ENCODE assay signal across 16 cellular contexts in genomic region chr1:221289103-221289502, GRCh38.
DNase-seq lines count a peak whose midpoint lies in the region; ATAC-seq and TF ChIP-seq lines count a peak whose summit lies in the region.
"Had no signal": no experiment of that assay in that cellular context is flagged by ENCODE, and none has a peak within 500 bp of the region (broad histone marks: within the 10 kb centered on the region; RNA-seq: fewer than 3 reads in every experiment).

No MANE protein-coding gene starts in this region.

- DNase-seq in NCI-H345 (lab: John Stamatoyannopoulos, UW) (peak; percentile 53), NCI-H345 treated with DMSO at 0.1 percent for 48 hours (lab: John Stamatoyannopoulos, UW; ENCODE audit: unreplicated experiment) (no peak), DMS53 (lab: John Stamatoyannopoulos, UW) (peak; percentile 85), NCI-H748 treated with DMSO at 0.1 percent for 48 hours (lab: John Stamatoyannopoulos, UW) (peak; percentile 36), epithelial cell of esophagus (ENCODE audit: low read depth) (peak; percentile 51), left lobe of liver (ENCODE audit: low spot score) (no peak), OCI-M2 (lab: John Stamatoyannopoulos, UW; ENCODE audit: unreplicated experiment) (no peak)
- DNase-seq: 8988T; ACHN; CD4-positive, alpha-beta T cell; DND-41; GDM1; GOT3; H9; IMR-90 had no signal

- no peak overlapping the region for H3K4me3 ChIP-seq in epithelial cell of esophagus (ENCODE audit: low read length)
- H3K4me3 ChIP-seq: BLaER1 treated with 17β-estradiol and CSF1 and Interleukin-3, amounts not matched to agents 10 nM and 100 nM had no signal

- no peak for ATAC-seq in left lobe of liver

- no peak for TF ChIP-seq CTCF in epithelial cell of esophagus (IDR thresholded peaks at IDR 0.05; ENCODE audit: insufficient read depth, low read depth, low read length, missing control alignments)

Comparison
In these comparisons a context has a peak if more than half of its experiments do, and no peak if none do; other contexts are left out.
1. DNase-seq: peak in NCI-H345 (single experiment), DMS53 (single experiment), NCI-H748 treated with DMSO at 0.1 percent for 48 hours (single experiment) and epithelial cell of esophagus (single experiment); none in NCI-H345 treated with DMSO at 0.1 percent for 48 hours (single experiment), left lobe of liver (single experiment) and OCI-M2 (single experiment).